In genomic region chr11:18012314-18012905, GRCh38 we compare ENCODE assay signal across 8 cellular contexts. TPM values are rescaled to one million over a fixed set of nuclear protein-coding genes. Genes with fewer than 3 reads are reported as not detected.
DNase-seq lines count a peak whose midpoint lies in the region; ATAC-seq and TF ChIP-seq lines count a peak whose summit lies in the region.

No MANE protein-coding gene starts in this region.

- no peaks in the 10 kb centered on the region for H3K36me3 Mint-ChIP-seq in brain

- H3K27me3 Mint-ChIP-seq in brain = peaks cover 10% of the 10 kb centered on the region

- H3K9me3 Mint-ChIP-seq in brain = peaks cover 0 to 5% (median 0%) of the 10 kb centered on the region in 5 experiments

- ATAC-seq in HG02840 (IDR thresholded peaks at IDR 0.05; ENCODE audit: low FRiP score, unreplicated experiment) = peak; percentile 1
- no peak for ATAC-seq in GM21381 (IDR thresholded peaks at IDR 0.05; ENCODE audit: unreplicated experiment)

- peak overlapping the region; percentile 77 to 98 (median 94) for H3K27ac Mint-ChIP-seq in brain

- TF ChIP-seq CTCF in brain (conservative IDR thresholded peaks at IDR 0.05) = no peak

- H3K4me3 ChIP-seq in skeletal muscle cell (ENCODE audit: low read depth, low read length) = peak overlapping the region; percentile 92

- H3K4me3 Mint-ChIP-seq in brain = peak overlapping the region; percentile 90 to 98 (median 96)

- peak; percentile 26 for DNase-seq in GM03348 (ENCODE audit: low spot score)
- DNase-seq in OCI-M1 (lab: John Stamatoyannopoulos, UW) = peak; percentile 49
- peak; percentile 35 for DNase-seq in iPS-NIHi7 (ENCODE audit: extremely low spot score)
- DNase-seq in skeletal muscle cell (ENCODE audit: low read depth) = no peak
- DNase-seq in NCI-H2107 (lab: John Stamatoyannopoulos, UW) = no peak

- H3K4me1 Mint-ChIP-seq in brain = peaks cover 45% of the 10 kb centered on the region

RNA-seq across cellular contexts. Expression of gene SERGEF, which starts 0.4 kb away (rescaled TPM):
- 92.1 TPM for polyA plus RNA-seq in brain (ENCODE audit: insufficient read depth, low read depth, low replicate concordance)

RNA-seq across cellular contexts. Expression of gene TPH1, which starts 33.7 kb away (rescaled TPM):
- polyA plus RNA-seq in brain (ENCODE audit: insufficient read depth, low read depth, low replicate concordance) = not detected

Comparison
In these comparisons a context has a peak if more than half of its experiments do, and no peak if none do; other contexts are left out.
1. DNase-seq: peak in GM03348 (single experiment), OCI-M1 (single experiment) and iPS-NIHi7 (single experiment); none in skeletal muscle cell (single experiment) and NCI-H2107 (single experiment).